1 cellular context compared by ENCODE assay signal in genomic region chrX:24838624-24839023, GRCh38.
TF ChIP-seq lines count a peak whose summit lies in the region.

No MANE protein-coding gene starts in this region.

TF ChIP-seq in K562, 482 proteins besides CTCF, POLR2A, EP300 and RAD21 (continued from another document):
- TF ChIP-seq SIRT6 (IDR thresholded peaks at IDR 0.05; ENCODE audit: low read depth, low read length) (no peak), ZNF707 (CRISPR knock-in tag; conservative IDR thresholded peaks at IDR 0.05) (no peak), ILF3 (IDR thresholded peaks at IDR 0.05; ENCODE audit: borderline replicate concordance) (no peak), ZNF77 (CRISPR knock-in tag; IDR thresholded peaks at IDR 0.05) (no peak), KLF13 (tag; IDR thresholded peaks at IDR 0.05; ENCODE audit: borderline replicate concordance, low read depth) (no peak), DDX20 (tag; IDR thresholded peaks at IDR 0.05; ENCODE audit: low read depth) (no peak), ZBTB5 (IDR thresholded peaks at IDR 0.05) (no peak), ZKSCAN8 (CRISPR knock-in tag; IDR thresholded peaks at IDR 0.05) (no peak), SNRNP70 (optimal IDR thresholded peaks at IDR 0.05; ENCODE audit: low read depth, low read length) (no peak), MCM5 (IDR thresholded peaks at IDR 0.05; ENCODE audit: low read depth) (no peak), ZBTB26 (CRISPR knock-in tag; IDR thresholded peaks at IDR 0.05) (no peak), KDM5B (IDR thresholded peaks at IDR 0.05; ENCODE audit: insufficient replicate concordance, low read depth, low read length) (no peak), MCM7 (IDR thresholded peaks at IDR 0.05) (no peak)
